Comparison of ENCODE assay signal across 32 cellular contexts in the genomic region with DNA sequence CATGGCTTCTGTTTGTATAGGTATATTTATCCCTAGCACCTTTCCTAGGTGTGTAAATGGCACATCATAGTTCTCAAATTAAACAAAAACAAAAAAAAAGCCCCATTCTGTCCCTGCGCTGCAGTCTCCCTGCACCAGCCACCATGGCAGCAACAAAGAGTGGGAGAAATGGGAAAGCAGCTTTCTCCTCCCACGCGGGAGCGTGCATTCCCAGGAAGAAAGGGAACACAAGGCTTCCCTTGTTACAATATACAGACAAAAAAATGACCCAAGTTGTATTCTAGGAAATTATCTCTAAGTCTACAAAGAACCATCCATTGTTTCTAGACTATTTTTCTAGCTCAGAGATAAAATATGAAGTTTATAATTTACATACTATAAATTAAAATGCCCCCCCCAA. TPM values are rescaled to one million over a fixed set of nuclear protein-coding genes. Genes with fewer than 3 reads are reported as not detected.
"Had no signal": no experiment of that assay in that cellular context is flagged by ENCODE, and none has a peak within 500 bp of the region (broad histone marks: within the 10 kb centered on the region; RNA-seq: fewer than 3 reads in every experiment).

No MANE protein-coding gene starts in this region.

- H3K27ac Mint-ChIP-seq: activated CD4-positive, alpha-beta T cell treated with anti-CD3 and anti-CD28 coated beads for 36 hours; activated CD8-positive, alpha-beta memory T cell treated with anti-CD3 and anti-CD28 coated beads, Interleukin-2, amount 10 ng/mL, durations not matched to agents 7 days and 5 days; activated CD8-positive, alpha-beta T cell treated with anti-CD3 and anti-CD28 coated beads, Interleukin-2, amount 10 ng/mL, durations not matched to agents 7 days and 5 days; activated naive CD4-positive, alpha-beta T cell treated with anti-CD3 and anti-CD28 coated beads, Interleukin-2, amount 50 U/mL, for 72 hours; activated T-helper 2 cell treated with anti-CD3 and anti-CD28 coated beads, Interferon-gamma antibody, Interleukin-2, Interleukin-4, amounts not matched to agents 10 μg/mL and 5 μg/mL and 100 μg/mL, durations not matched to agents 14 hours and 24 hours and 36 hours; dendritic cell treated with granulocyte-macrophage colony-stimulating factor and Interleukin-4, amounts not matched to agents 40 ng/mL and 50 ng/mL, for 4 days; mesothelial cell of epicardium; nephron progenitor cell; stimulated activated effector memory CD8-positive, alpha-beta T cell treated with anti-CD3 and anti-CD28 coated beads, Interleukin-12 subunit alpha, Interleukin-12 subunit beta, amount 100 ng/mL, for 72 hours; stimulated activated naive CD8-positive, alpha-beta T cell treated with anti-CD3 and anti-CD28 coated beads, Interleukin-15, Interleukin-2, amounts not matched to agents 100 ng/mL and 50 ng/mL, for 24 hours; T-helper 2 cell treated with Interferon-gamma antibody and Interleukin-4, amounts not matched to agents 5 μg/mL and 100 μg/mL, for 36 hours had no signal

- H3K4me1 ChIP-seq: breast epithelium, esophagus squamous epithelium, pancreas, tibial artery, upper lobe of right lung had no signal

- H3K27me3 Mint-ChIP-seq: activated CD4-positive, alpha-beta T cell treated with anti-CD3 and anti-CD28 coated beads for 36 hours; activated CD8-positive, alpha-beta memory T cell treated with anti-CD3 and anti-CD28 coated beads, Interleukin-2, amount 10 ng/mL, durations not matched to agents 7 days and 5 days; central memory CD8-positive, alpha-beta T cell; dendritic cell treated with granulocyte-macrophage colony-stimulating factor and Interleukin-4, amounts not matched to agents 40 ng/mL and 50 ng/mL, for 4 days; naive B cell; stimulated activated naive CD8-positive, alpha-beta T cell treated with anti-CD3 and anti-CD28 coated beads, Interleukin-15, Interleukin-2, amounts not matched to agents 100 ng/mL and 50 ng/mL, for 24 hours had no signal

- H3K27me3 ChIP-seq: breast epithelium, esophagus squamous epithelium, heart right ventricle, neutrophil, pancreas, tibial artery, upper lobe of right lung had no signal

- ATAC-seq: activated CD4-positive, alpha-beta T cell treated with anti-CD3 and anti-CD28 coated beads for 36 hours; activated CD8-positive, alpha-beta memory T cell treated with anti-CD3 and anti-CD28 coated beads, Interleukin-2, amount 10 ng/mL, durations not matched to agents 7 days and 5 days; activated CD8-positive, alpha-beta T cell treated with anti-CD3 and anti-CD28 coated beads, Interleukin-2, amount 10 ng/mL, durations not matched to agents 7 days and 5 days; activated naive CD4-positive, alpha-beta T cell treated with anti-CD3 and anti-CD28 coated beads, Interleukin-2, amount 50 U/mL, for 72 hours; pancreas; stimulated activated effector memory CD8-positive, alpha-beta T cell treated with anti-CD3 and anti-CD28 coated beads, Interleukin-12 subunit alpha, Interleukin-12 subunit beta, amount 100 ng/mL, for 72 hours; upper lobe of right lung had no signal

- H3K27ac ChIP-seq: breast epithelium, epithelial cell of prostate, esophagus squamous epithelium, heart right ventricle, left ventricle myocardium inferior, neutrophil, pancreas, tibial artery, upper lobe of right lung had no signal

- H3K9me3 ChIP-seq: breast epithelium, esophagus squamous epithelium, left ventricle myocardium inferior, neutrophil, pancreas, upper lobe of right lung had no signal

- H3K9me3 Mint-ChIP-seq: central memory CD8-positive, alpha-beta T cell; dendritic cell treated with granulocyte-macrophage colony-stimulating factor and Interleukin-4, amounts not matched to agents 40 ng/mL and 50 ng/mL, for 4 days; stimulated activated effector memory CD8-positive, alpha-beta T cell treated with anti-CD3 and anti-CD28 coated beads, Interleukin-12 subunit alpha, Interleukin-12 subunit beta, amount 100 ng/mL, for 72 hours; stimulated activated naive CD8-positive, alpha-beta T cell treated with anti-CD3 and anti-CD28 coated beads, Interleukin-15, Interleukin-2, amounts not matched to agents 100 ng/mL and 50 ng/mL, for 24 hours; T-helper 2 cell treated with Interferon-gamma antibody and Interleukin-4, amounts not matched to agents 5 μg/mL and 100 μg/mL, for 36 hours had no signal

- FAIRE-seq: endometrium, islet of Langerhans, pancreas had no signal

- DNase-seq: activated CD4-positive, alpha-beta T cell treated with anti-CD3 and anti-CD28 coated beads for 36 hours; activated CD4-positive, CD25-positive, alpha-beta regulatory T cell; activated CD8-positive, alpha-beta memory T cell treated with anti-CD3 and anti-CD28 coated beads, Interleukin-2, amount 10 ng/mL, durations not matched to agents 7 days and 5 days; activated CD8-positive, alpha-beta T cell treated with anti-CD3 and anti-CD28 coated beads, Interleukin-2, amount 10 ng/mL, durations not matched to agents 7 days and 5 days; activated T-cell treated with anti-CD3 and anti-CD28 coated beads, Interleukin-2, amount 50 U/mL, for 48 hours; effector CD4-positive, alpha-beta T cell; esophagus squamous epithelium; left ventricle myocardium inferior; naive B cell; nephron progenitor cell; pancreas; stimulated activated CD4-positive, alpha-beta T cell treated with anti-CD3 and anti-CD28 coated beads, Interleukin-12 subunit alpha, Interleukin-12 subunit beta, amount 100 ng/mL, for 4 hours; stimulated activated CD4-positive, alpha-beta T cell treated with anti-CD3 and anti-CD28 coated beads, Interleukin-4, amount 100 ng/mL, for 1 hour; T-helper 1 cell; tibial artery; upper lobe of right lung had no signal

- H3K36me3 ChIP-seq: breast epithelium, esophagus squamous epithelium, neutrophil, pancreas, upper lobe of right lung had no signal

- H3K4me3 ChIP-seq: breast epithelium, esophagus squamous epithelium, heart right ventricle, left ventricle myocardium inferior, pancreas, tibial artery, upper lobe of right lung had no signal

- H3K36me3 Mint-ChIP-seq: stimulated activated effector memory CD8-positive, alpha-beta T cell treated with anti-CD3 and anti-CD28 coated beads, Interleukin-12 subunit alpha, Interleukin-12 subunit beta, amount 100 ng/mL, for 72 hours had no signal

- H3K4me1 Mint-ChIP-seq: activated CD4-positive, alpha-beta T cell treated with anti-CD3 and anti-CD28 coated beads for 36 hours; activated CD8-positive, alpha-beta memory T cell treated with anti-CD3 and anti-CD28 coated beads, Interleukin-2, amount 10 ng/mL, durations not matched to agents 7 days and 5 days; central memory CD8-positive, alpha-beta T cell; naive B cell; stimulated activated effector memory CD8-positive, alpha-beta T cell treated with anti-CD3 and anti-CD28 coated beads, Interleukin-12 subunit alpha, Interleukin-12 subunit beta, amount 100 ng/mL, for 72 hours had no signal

- H3K4me3 Mint-ChIP-seq: activated CD4-positive, alpha-beta T cell treated with anti-CD3 and anti-CD28 coated beads for 36 hours; activated CD8-positive, alpha-beta memory T cell treated with anti-CD3 and anti-CD28 coated beads, Interleukin-2, amount 10 ng/mL, durations not matched to agents 7 days and 5 days; activated CD8-positive, alpha-beta T cell treated with anti-CD3 and anti-CD28 coated beads, Interleukin-2, amount 10 ng/mL, durations not matched to agents 7 days and 5 days; central memory CD8-positive, alpha-beta T cell; dendritic cell treated with granulocyte-macrophage colony-stimulating factor and Interleukin-4, amounts not matched to agents 40 ng/mL and 50 ng/mL, for 4 days; mesothelial cell of epicardium; naive B cell; nephron progenitor cell; stimulated activated effector memory CD8-positive, alpha-beta T cell treated with anti-CD3 and anti-CD28 coated beads, Interleukin-12 subunit alpha, Interleukin-12 subunit beta, amount 100 ng/mL, for 72 hours; stimulated activated naive CD8-positive, alpha-beta T cell treated with anti-CD3 and anti-CD28 coated beads, Interleukin-15, Interleukin-2, amounts not matched to agents 100 ng/mL and 50 ng/mL, for 24 hours; T-helper 2 cell treated with Interferon-gamma antibody and Interleukin-4, amounts not matched to agents 5 μg/mL and 100 μg/mL, for 36 hours had no signal

RNA-seq across cellular contexts. Expression of gene CLDN25, which starts 57.4 kb away (rescaled TPM):
- total RNA-seq: activated CD4-positive, alpha-beta T cell treated with anti-CD3 and anti-CD28 coated beads for 36 hours; activated CD8-positive, alpha-beta memory T cell treated with anti-CD3 and anti-CD28 coated beads, Interleukin-2, amount 10 ng/mL, durations not matched to agents 7 days and 5 days; activated CD8-positive, alpha-beta T cell treated with anti-CD3 and anti-CD28 coated beads, Interleukin-2, amount 10 ng/mL, durations not matched to agents 7 days and 5 days; activated naive CD4-positive, alpha-beta T cell treated with anti-CD3 and anti-CD28 coated beads, Interleukin-2, amount 50 U/mL, for 72 hours; activated T-helper 2 cell treated with anti-CD3 and anti-CD28 coated beads, Interferon-gamma antibody, Interleukin-2, Interleukin-4, amounts not matched to agents 10 μg/mL and 5 μg/mL and 100 μg/mL, durations not matched to agents 14 hours and 24 hours and 36 hours; breast epithelium; esophagus squamous epithelium; heart right ventricle; left ventricle myocardium inferior; mammary epithelial cell; mesothelial cell of epicardium; pancreas; right cardiac atrium; upper lobe of right lung had no signal
- polyA plus RNA-seq: heart right ventricle, mammary epithelial cell, pancreas, right cardiac atrium had no signal
